Comparison of ENCODE assay signal across 16 cellular contexts in genomic region chr7:127349881-127350280, GRCh38. TPM values are rescaled to one million over a fixed set of nuclear protein-coding genes. Genes with fewer than 3 reads are reported as not detected.
DNase-seq lines count a peak whose midpoint lies in the region; ATAC-seq and TF ChIP-seq lines count a peak whose summit lies in the region.
"Had no signal": no experiment of that assay in that cellular context is flagged by ENCODE, and none has a peak within 500 bp of the region (broad histone marks: within the 10 kb centered on the region; RNA-seq: fewer than 3 reads in every experiment).

No MANE protein-coding gene starts in this region.

- H3K27me3 ChIP-seq in CD8-positive, alpha-beta memory T cell (ENCODE audit: insufficient read depth, low read length, poor library complexity, severe bottlenecking): no peaks in the 10 kb centered on the region
- H3K27me3 ChIP-seq in parathyroid adenoma (ENCODE audit: control insufficient read depth, insufficient read depth, low read length): no peaks in the 10 kb centered on the region

- H3K9ac ChIP-seq in parathyroid adenoma: no peak overlapping the region
- H3K9ac ChIP-seq: BLaER1 treated with 17β-estradiol and CSF1 and Interleukin-3, amounts not matched to agents 10 nM and 100 nM had no signal

- intact Hi-C loops in activated CD4-positive, alpha-beta T cell treated with anti-CD3 and anti-CD28 coated beads, Interleukin-2, amount 10 ng/mL, durations not matched to agents 24 days and 14 days (cut with micrococcal nuclease): loop anchor here (5.0 kb wide), 2 partner anchors 42 to 98 kb away; partner anchors contain the start of genes GRM8 and ZNF800

- H3K79me2 ChIP-seq in parathyroid adenoma: no peaks in the 10 kb centered on the region

- H3K27ac Mint-ChIP-seq in activated CD4-positive, alpha-beta T cell treated with anti-CD3 and anti-CD28 coated beads, Interleukin-2, amount 10 ng/mL, durations not matched to agents 24 days and 14 days: no peak overlapping the region
- H3K27ac Mint-ChIP-seq in CD8-positive, alpha-beta memory T cell: peak overlapping the region in 5 of 8 donors; percentile 13 to 64 (median 52)
- H3K27ac Mint-ChIP-seq in activated T-helper 17 cell treated with anti-CD3 and anti-CD28 coated beads, Interleukin-2, amount 50 U/mL, for 72 hours: no peak overlapping the region
- H3K27ac Mint-ChIP-seq: B cell, H9 had no signal

- CTCF ChIA-PET in CD8-positive, alpha-beta memory T cell (lab: Charles Lee): interaction anchor here (3.0 to 3.2 kb wide), 2 partner anchors 28 to 43 kb away, joined by 18 to 25 read pairs; partner anchors contain the start of gene ZNF800

- no peak overlapping the region for H3K4me3 Mint-ChIP-seq in activated CD4-positive, alpha-beta T cell treated with anti-CD3 and anti-CD28 coated beads, Interleukin-2, amount 10 ng/mL, durations not matched to agents 24 days and 14 days
- H3K4me3 Mint-ChIP-seq in CD8-positive, alpha-beta memory T cell: no peak overlapping the region
- H3K4me3 Mint-ChIP-seq in activated T-helper 17 cell treated with anti-CD3 and anti-CD28 coated beads, Interleukin-2, amount 50 U/mL, for 72 hours: no peak overlapping the region
- H3K4me3 Mint-ChIP-seq: B cell, H9 had no signal

- H3K36me3 Mint-ChIP-seq in activated CD4-positive, alpha-beta T cell treated with anti-CD3 and anti-CD28 coated beads, Interleukin-2, amount 10 ng/mL, durations not matched to agents 24 days and 14 days (ENCODE audit: low read depth): peaks cover 29% of the 10 kb centered on the region
- H3K36me3 Mint-ChIP-seq in CD8-positive, alpha-beta memory T cell: peaks cover 0 to 3% (median 2%) of the 10 kb centered on the region in 3 donors
- H3K36me3 Mint-ChIP-seq in activated T-helper 17 cell treated with anti-CD3 and anti-CD28 coated beads, Interleukin-2, amount 50 U/mL, for 72 hours (ENCODE audit: low read depth): peaks cover 16% of the 10 kb centered on the region

- no peaks in the 10 kb centered on the region for H3K9me3 Mint-ChIP-seq in activated CD4-positive, alpha-beta T cell treated with anti-CD3 and anti-CD28 coated beads, Interleukin-2, amount 10 ng/mL, durations not matched to agents 24 days and 14 days
- no peaks in the 10 kb centered on the region for H3K9me3 Mint-ChIP-seq in CD8-positive, alpha-beta memory T cell
- no peaks in the 10 kb centered on the region for H3K9me3 Mint-ChIP-seq in activated T-helper 17 cell treated with anti-CD3 and anti-CD28 coated beads, Interleukin-2, amount 50 U/mL, for 72 hours

- H3K36me3 ChIP-seq in CD8-positive, alpha-beta memory T cell (ENCODE audit: insufficient read depth, low read length): no peaks in the 10 kb centered on the region
- H3K36me3 ChIP-seq in parathyroid adenoma (ENCODE audit: control insufficient read depth, insufficient read depth, low read length): no peaks in the 10 kb centered on the region

- POLR2A ChIA-PET in CD8-positive, alpha-beta memory T cell (lab: Charles Lee): interaction anchor here (3.4 kb wide), 1 partner anchor 42 kb away, joined by 22 read pairs; the partner anchor contains the start of gene ZNF800

- peaks cover 15% of the 10 kb centered on the region for H3K27me3 Mint-ChIP-seq in activated CD4-positive, alpha-beta T cell treated with anti-CD3 and anti-CD28 coated beads, Interleukin-2, amount 10 ng/mL, durations not matched to agents 24 days and 14 days
- H3K27me3 Mint-ChIP-seq in CD8-positive, alpha-beta memory T cell: peaks cover 0 to 3% of the 10 kb centered on the region in 2 donors
- H3K27me3 Mint-ChIP-seq in activated T-helper 17 cell treated with anti-CD3 and anti-CD28 coated beads, Interleukin-2, amount 50 U/mL, for 72 hours: no peaks in the 10 kb centered on the region
- H3K27me3 Mint-ChIP-seq: B cell had no signal

- peak overlapping the region; percentile 23 for H3K4me2 ChIP-seq in parathyroid adenoma (ENCODE audit: low read length)
- H3K4me2 ChIP-seq: BLaER1 treated with 17β-estradiol and CSF1 and Interleukin-3, amounts not matched to agents 10 nM and 100 nM had no signal

- peak; percentile 47 for DNase-seq in activated CD4-positive, alpha-beta T cell treated with anti-CD3 and anti-CD28 coated beads, Interleukin-2, amount 10 ng/mL, durations not matched to agents 24 days and 14 days
- no peak for DNase-seq in activated CD4-positive, alpha-beta T cell treated with anti-CD3 and anti-CD28 coated beads for 48 hours
- DNase-seq in CD8-positive, alpha-beta memory T cell: no peak
- no peak for DNase-seq in SK-N-DZ (ENCODE audit: low spot score)
- DNase-seq: DMS153, DMS79, GDM1, H9, IMR-90 had no signal

- no peaks in the 10 kb centered on the region for H3K9me3 ChIP-seq in CD8-positive, alpha-beta memory T cell (ENCODE audit: low read length)
- no peaks in the 10 kb centered on the region for H3K9me3 ChIP-seq in parathyroid adenoma (ENCODE audit: control insufficient read depth, low read length)

- no peak for TF ChIP-seq CTCF in parathyroid adenoma (IDR thresholded peaks at IDR 0.05)

- H3K4me1 Mint-ChIP-seq in activated CD4-positive, alpha-beta T cell treated with anti-CD3 and anti-CD28 coated beads, Interleukin-2, amount 10 ng/mL, durations not matched to agents 24 days and 14 days: peaks cover 6% of the 10 kb centered on the region
- H3K4me1 Mint-ChIP-seq in CD8-positive, alpha-beta memory T cell: peaks cover 12 to 35% (median 33%) of the 10 kb centered on the region in 3 donors
- peaks cover 20% of the 10 kb centered on the region for H3K4me1 Mint-ChIP-seq in activated T-helper 17 cell treated with anti-CD3 and anti-CD28 coated beads, Interleukin-2, amount 50 U/mL, for 72 hours

- no peak for ATAC-seq in GM21515 (IDR thresholded peaks at IDR 0.05; ENCODE audit: unreplicated experiment)
- no peak for ATAC-seq in activated T-helper 17 cell treated with anti-CD3 and anti-CD28 coated beads, Interleukin-2, amount 50 U/mL, for 72 hours (replicated peaks)
- ATAC-seq: K562 had no signal

- H3K4me1 ChIP-seq in CD8-positive, alpha-beta memory T cell (ENCODE audit: insufficient read depth, low read length): no peaks in the 10 kb centered on the region
- no peaks in the 10 kb centered on the region for H3K4me1 ChIP-seq in parathyroid adenoma

- no peak overlapping the region for H3K4me3 ChIP-seq in CD8-positive, alpha-beta memory T cell (ENCODE audit: low read length)
- no peak overlapping the region for H3K4me3 ChIP-seq in parathyroid adenoma (ENCODE audit: low read depth, low read length)
- H3K4me3 ChIP-seq: BLaER1 treated with 17β-estradiol and CSF1 and Interleukin-3, amounts not matched to agents 10 nM and 100 nM; K562 had no signal

- H3K27ac ChIP-seq in CD8-positive, alpha-beta memory T cell (ENCODE audit: low read depth, low read length): no peak overlapping the region
- H3K27ac ChIP-seq in parathyroid adenoma: peak overlapping the region; percentile 3
- H3K27ac ChIP-seq: 22Rv1; BLaER1 treated with 17β-estradiol and CSF1 and Interleukin-3, amounts not matched to agents 10 nM and 100 nM had no signal

- no peak overlapping the region for H2AFZ ChIP-seq in parathyroid adenoma

RNA-seq across cellular contexts. Expression of gene ZNF800, which starts 42.6 kb away (rescaled TPM):
- total RNA-seq in activated CD4-positive, alpha-beta T cell treated with anti-CD3 and anti-CD28 coated beads, Interleukin-2, amount 10 ng/mL, durations not matched to agents 24 days and 14 days: 40.9 and 42.2 TPM in 2 replicates
- total RNA-seq in CD8-positive, alpha-beta memory T cell: 10 to 100 TPM; 43.8 TPM
- 51.5 TPM for polyA plus RNA-seq in CD8-positive, alpha-beta memory T cell
- 6.8 and 8.8 TPM in 2 replicates for polyA plus RNA-seq in SK-N-DZ (2014; cell fraction: cytosol; rRNA removed)
- 10.6 and 13.0 TPM in 2 replicates for polyA plus RNA-seq in SK-N-DZ (2014; cell fraction: nucleus; rRNA removed)
- total RNA-seq in activated T-helper 17 cell treated with anti-CD3 and anti-CD28 coated beads, Interleukin-2, amount 50 U/mL, for 72 hours: 10 to 100 TPM; 34.8 to 37.1 TPM

Comparison
In these comparisons a context has a peak if more than half of its experiments do, and no peak if none do; other contexts are left out.
1. H3K27ac Mint-ChIP-seq: peak in CD8-positive, alpha-beta memory T cell (5 of 8); none in activated CD4-positive, alpha-beta T cell treated with anti-CD3 and anti-CD28 coated beads, Interleukin-2, amount 10 ng/mL, durations not matched to agents 24 days and 14 days (single experiment) and activated T-helper 17 cell treated with anti-CD3 and anti-CD28 coated beads, Interleukin-2, amount 50 U/mL, for 72 hours (single experiment).